21 cellular contexts compared by ENCODE assay signal in the genomic region with DNA sequence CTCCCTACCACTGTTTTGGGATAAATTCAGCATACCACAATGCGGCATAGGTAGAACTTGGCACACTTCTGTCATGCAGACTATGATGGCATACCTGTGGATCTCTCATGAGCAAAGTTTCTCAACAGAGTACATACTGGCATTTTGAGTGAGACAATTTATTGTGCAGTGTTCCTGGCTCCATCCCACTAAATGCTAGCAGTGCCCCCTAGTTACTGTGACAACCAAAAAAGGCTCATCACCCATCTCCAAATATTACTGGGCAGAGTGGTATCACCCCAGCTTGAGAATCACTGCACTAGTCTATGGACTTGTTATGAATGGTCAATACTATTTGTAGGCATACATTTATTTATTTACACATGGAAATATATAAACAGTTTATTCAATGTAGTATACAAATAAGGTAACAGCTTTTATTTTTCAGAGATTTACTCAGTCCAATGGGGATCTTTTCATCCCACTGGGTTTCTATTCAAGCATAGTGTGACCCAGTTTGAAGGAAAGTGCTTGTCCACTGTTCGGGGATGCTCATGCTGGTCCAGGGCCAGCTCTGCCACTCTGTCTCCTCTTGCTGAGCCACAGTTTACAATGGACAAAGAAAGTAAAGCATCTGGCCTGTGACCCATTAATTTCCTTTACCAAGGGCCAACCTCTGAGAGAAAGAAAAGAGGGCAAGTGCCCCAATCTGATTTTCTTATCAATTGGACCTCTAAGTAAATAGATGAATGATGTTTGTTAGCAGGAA.
DNase-seq lines count a peak whose midpoint lies in the region; ATAC-seq and TF ChIP-seq lines count a peak whose summit lies in the region.
"Had no signal": no experiment of that assay in that cellular context is flagged by ENCODE, and none has a peak within 500 bp of the region (broad histone marks: within the 10 kb centered on the region; RNA-seq: fewer than 3 reads in every experiment).

No MANE protein-coding gene starts in this region.

- no peaks in the 10 kb centered on the region for H3K27me3 Mint-ChIP-seq in activated T-cell treated with anti-CD3 and anti-CD28 coated beads, Interleukin-2, amount 50 U/mL, for 24 hours
- H3K27me3 Mint-ChIP-seq in activated T-helper 17 cell treated with anti-CD3 and anti-CD28 coated beads, Interleukin-2, amount 50 U/mL, for 72 hours: no peaks in the 10 kb centered on the region
- H3K27me3 Mint-ChIP-seq: CD4-positive, alpha-beta memory T cell had no signal

- H3K4me3 ChIP-seq in HCT116 (replicated peaks in 1 of 2; ENCODE audit: low read depth in 1 of 2, low read length in 2 of 2): no peak overlapping the region
- H3K4me3 ChIP-seq: A549, BLaER1, GM23338 had no signal

- H3K27ac ChIP-seq in HCT116 (ENCODE audit: low read depth, low read length): no peak overlapping the region
- H3K27ac ChIP-seq: A549, BLaER1 had no signal

- ATAC-seq in HCT116: no peak
- no peak for ATAC-seq in activated T-helper 17 cell treated with anti-CD3 and anti-CD28 coated beads, Interleukin-2, amount 50 U/mL, for 72 hours (replicated peaks)
- ATAC-seq in GM21390 (IDR thresholded peaks at IDR 0.05; ENCODE audit: unreplicated experiment): no peak
- ATAC-seq: A549, GM23338 had no signal

- no peak overlapping the region for H2AFZ ChIP-seq in HCT116 (ENCODE audit: low read depth, low read length, poor library complexity, severe bottlenecking)
- H2AFZ ChIP-seq: GM23338 had no signal

- H3K4me1 ChIP-seq in HCT116 (ENCODE audit: control insufficient read depth in 1 of 2, insufficient read depth in 2 of 2, low read length in 2 of 2): no peaks in the 10 kb centered on the region
- H3K4me1 ChIP-seq: A549 had no signal

- CTCF ChIA-PET in HCT116 (lab: Charles Lee): no interaction called here

- H3K79me2 ChIP-seq in HCT116 (ENCODE audit: insufficient read depth, low read length): no peaks in the 10 kb centered on the region

- no TSS peak for BruUV-seq in HCT116 (replicated peaks; lab: Mats Ljungman, UMichigan)

- no peaks in the 10 kb centered on the region for H3K9me3 ChIP-seq in HCT116 (ENCODE audit: control insufficient read depth in 1 of 2, insufficient read depth in 1 of 2, low read depth in 1 of 2, low read length in 2 of 2)
- H3K9me3 ChIP-seq: A549 had no signal

- H3K9me3 Mint-ChIP-seq in activated T-cell treated with anti-CD3 and anti-CD28 coated beads, Interleukin-2, amount 50 U/mL, for 24 hours: peaks cover 10% of the 10 kb centered on the region
- H3K9me3 Mint-ChIP-seq in activated T-helper 17 cell treated with anti-CD3 and anti-CD28 coated beads, Interleukin-2, amount 50 U/mL, for 72 hours: no peaks in the 10 kb centered on the region
- H3K9me3 Mint-ChIP-seq: GM23338 had no signal

- no peak for TF ChIP-seq CTCF in HCT116 (IDR thresholded peaks at IDR 0.05 in 2 of 3, conservative IDR thresholded peaks at IDR 0.05 in 1 of 3; ENCODE audit: borderline replicate concordance in 1 of 3, insufficient read depth in 1 of 3, low read depth in 2 of 3, low read length in 2 of 3)

- H3K4me1 Mint-ChIP-seq in activated T-cell treated with anti-CD3 and anti-CD28 coated beads, Interleukin-2, amount 50 U/mL, for 24 hours (ENCODE audit: low read depth): peaks cover 81% of the 10 kb centered on the region
- H3K4me1 Mint-ChIP-seq in activated T-helper 17 cell treated with anti-CD3 and anti-CD28 coated beads, Interleukin-2, amount 50 U/mL, for 72 hours: peaks cover 45% of the 10 kb centered on the region
- H3K4me1 Mint-ChIP-seq: GM23338 had no signal

- H3K27me3 ChIP-seq in HCT116 (ENCODE audit: insufficient read depth, low read length): no peaks in the 10 kb centered on the region
- H3K27me3 ChIP-seq: BLaER1 had no signal

- POLR2A ChIA-PET in HCT116 (lab: Charles Lee): no interaction called here

- TF ChIP-seq POLR2A in HCT116 (IDR thresholded peaks at IDR 0.05; ENCODE audit: borderline replicate concordance, extremely low read depth, insufficient read depth, insufficient read length): no peak

- TF ChIP-seq RAD21 in HCT116 (IDR thresholded peaks at IDR 0.05; ENCODE audit: low read depth): peak; percentile 12; the same call in 1 of the 2 replicates

- DNase-seq in activated T-cell treated with anti-CD3 and anti-CD28 coated beads, Interleukin-2, amount 50 U/mL, for 24 hours: no peak
- DNase-seq in activated T-cell treated with anti-CD3 and anti-CD28 coated beads for 4 hours (no peak), HCT116 (ENCODE audit: low read depth, low spot score) (no peak), head of caudate nucleus (peak in 30 of 42 donors; percentile 4 to 60 (median 30)), D341Med (ENCODE audit: low spot score) (no peak), dedifferentiated amniotic fluid mesenchymal stem cell (ENCODE audit: extremely low spot score) (no peak)
- DNase-seq: CD4-positive, alpha-beta memory T cell; DMS53; EL; HCEC 1CT; Kasumi-1; NCI-H1092 treated with DMSO at 0.1 percent for 48 hours; NCI-H146; NCI-H2029 treated with DMSO at 0.1 percent for 48 hours; NCI-H2171; NCI-H526 had no signal

- intact Hi-C loops in HCT116 (cut with micrococcal nuclease): no loop called here
- intact Hi-C loops in head of caudate nucleus (cut with DNase I): no loop called here

- H3K9me2 ChIP-seq in HCT116 (ENCODE audit: insufficient read depth): no peaks in the 10 kb centered on the region; the same call in 1 of the 2 replicates

- no peaks in the 10 kb centered on the region for H4K20me1 ChIP-seq in HCT116 (ENCODE audit: insufficient read depth)
- H4K20me1 ChIP-seq: BLaER1 had no signal

- no peak overlapping the region for H3K4me3 Mint-ChIP-seq in activated T-cell treated with anti-CD3 and anti-CD28 coated beads, Interleukin-2, amount 50 U/mL, for 24 hours
- peak overlapping the region; percentile 53 for H3K4me3 Mint-ChIP-seq in activated T-helper 17 cell treated with anti-CD3 and anti-CD28 coated beads, Interleukin-2, amount 50 U/mL, for 72 hours
- H3K4me3 Mint-ChIP-seq: CD4-positive, alpha-beta memory T cell; GM23338 had no signal

- H3K27ac Mint-ChIP-seq in activated T-cell treated with anti-CD3 and anti-CD28 coated beads, Interleukin-2, amount 50 U/mL, for 24 hours: peak overlapping the region; percentile 51
- H3K27ac Mint-ChIP-seq in activated T-helper 17 cell treated with anti-CD3 and anti-CD28 coated beads, Interleukin-2, amount 50 U/mL, for 72 hours: peak overlapping the region; percentile 82
- H3K27ac Mint-ChIP-seq: GM23338 had no signal

- H3K9ac ChIP-seq in HCT116 (ENCODE audit: low read length): no peak overlapping the region
- H3K9ac ChIP-seq: BLaER1 had no signal

- H3K36me3 Mint-ChIP-seq in activated T-cell treated with anti-CD3 and anti-CD28 coated beads, Interleukin-2, amount 50 U/mL, for 24 hours (ENCODE audit: low read depth): no peaks in the 10 kb centered on the region
- no peaks in the 10 kb centered on the region for H3K36me3 Mint-ChIP-seq in activated T-helper 17 cell treated with anti-CD3 and anti-CD28 coated beads, Interleukin-2, amount 50 U/mL, for 72 hours (ENCODE audit: low read depth)
- H3K36me3 Mint-ChIP-seq: CD4-positive, alpha-beta memory T cell had no signal

- no peak overlapping the region for H3K4me2 ChIP-seq in HCT116 (ENCODE audit: low read length)
- H3K4me2 ChIP-seq: A549, BLaER1, GM23338 had no signal

- no peaks in the 10 kb centered on the region for H3K36me3 ChIP-seq in HCT116 (ENCODE audit: control insufficient read depth in 1 of 2, insufficient read depth in 2 of 2, low read length in 2 of 2)
- H3K36me3 ChIP-seq: BLaER1 had no signal

- RAD21 ChIA-PET in HCT116 (lab: Charles Lee; ENCODE audit: low non-redundant PET in 1 of 2, low total read pairs in 2 of 2, uncharacterized antibody in 2 of 2, unreplicated experiment in 2 of 2): no interaction called here

TF ChIP-seq in HCT116, 20 proteins besides CTCF, POLR2A, EP300 and RAD21:
- TF ChIP-seq, protein P1, sequence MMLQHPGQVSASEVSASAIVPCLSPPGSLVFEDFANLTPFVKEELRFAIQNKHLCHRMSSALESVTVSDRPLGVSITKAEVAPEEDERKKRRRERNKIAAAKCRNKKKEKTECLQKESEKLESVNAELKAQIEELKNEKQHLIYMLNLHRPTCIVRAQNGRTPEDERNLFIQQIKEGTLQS (IDR thresholded peaks at IDR 0.05): no peak
- TF ChIP-seq REST (IDR thresholded peaks at IDR 0.05; ENCODE audit: low read depth): no peak
- TF ChIP-seq ZNF274 (IDR thresholded peaks at IDR 0.05; ENCODE audit: low read depth, low read length): no peak

Comparison
In these comparisons a context has a peak if more than half of its experiments do, and no peak if none do; other contexts are left out.
1. DNase-seq: peak in head of caudate nucleus (30 of 42); none in activated T-cell treated with anti-CD3 and anti-CD28 coated beads, Interleukin-2, amount 50 U/mL, for 24 hours (single experiment), activated T-cell treated with anti-CD3 and anti-CD28 coated beads for 4 hours (single experiment), HCT116 (single experiment), D341Med (single experiment) and dedifferentiated amniotic fluid mesenchymal stem cell (single experiment).